Comparison of ENCODE assay signal across 23 cellular contexts in genomic region chr4:64360664-64361398, GRCh38. TPM values are rescaled to one million over a fixed set of nuclear protein-coding genes. Genes with fewer than 3 reads are reported as not detected.
"Had no signal": no experiment of that assay in that cellular context is flagged by ENCODE, and none has a peak within 500 bp of the region (broad histone marks: within the 10 kb centered on the region; RNA-seq: fewer than 3 reads in every experiment).

No MANE protein-coding gene starts in this region.

- FAIRE-seq: pancreas, TTC549 had no signal

- H3K4me1 ChIP-seq: body of pancreas, lower lobe of right lung, pancreas, SJSA1, stomach had no signal

- H3K27ac ChIP-seq: body of pancreas, gastrocnemius medialis, lower lobe of right lung, neutrophil, pancreas, SJSA1, stomach had no signal

- H3K9me3 ChIP-seq: body of pancreas, gastrocnemius medialis, lower lobe of right lung, neutrophil, pancreas, SJSA1 had no signal

- DNase-seq: activated CD4-positive, alpha-beta T cell treated with anti-CD3 and anti-CD28 coated beads for 48 hours; activated CD4-positive, CD25-positive, alpha-beta regulatory T cell; activated CD8-positive, alpha-beta T cell treated with anti-CD3 and anti-CD28 coated beads for 36 hours; activated naive CD4-positive, alpha-beta T cell treated with Interleukin-2 at 50 U/mL for 16 hours; activated naive CD8-positive, alpha-beta T cell treated with anti-CD3 and anti-CD28 coated beads, Interleukin-2, amount 10 ng/mL, durations not matched to agents 7 days and 5 days; activated T-cell treated with anti-CD3 and anti-CD28 coated beads, Interleukin-2, amount 50 U/mL, for 1 hour; amygdala; body of pancreas; cortex of kidney; effector CD4-positive, alpha-beta T cell; gastrocnemius medialis; lower lobe of right lung; natural killer cell; pancreas; stimulated activated CD4-positive, alpha-beta T cell treated with anti-CD3 and anti-CD28 coated beads, Interleukin-2, amount 100 ng/mL, for 24 hours; stomach; T-helper 17 cell had no signal

- H3K27me3 ChIP-seq: body of pancreas, gastrocnemius medialis, neutrophil, pancreas, SJSA1, stomach had no signal

- H3K4me3 ChIP-seq: body of pancreas, gastrocnemius medialis, lower lobe of right lung, pancreas, SJSA1, stomach had no signal

- ATAC-seq: activated CD8-positive, alpha-beta T cell treated with anti-CD3 and anti-CD28 coated beads for 36 hours; activated T-helper 17 cell treated with anti-CD3 and anti-CD28 coated beads, Interleukin-2, amount 50 U/mL, for 72 hours; body of pancreas; esophagus mucosa; natural killer cell; pancreas; T-helper 17 cell had no signal

- H3K36me3 ChIP-seq: gastrocnemius medialis, lower lobe of right lung, neutrophil, pancreas, SJSA1, stomach had no signal

RNA-seq across cellular contexts. Expression of gene TECRL, which starts 48.4 kb away (rescaled TPM):
- total RNA-seq: activated CD8-positive, alpha-beta T cell treated with anti-CD3 and anti-CD28 coated beads for 36 hours; activated naive CD8-positive, alpha-beta T cell treated with anti-CD3 and anti-CD28 coated beads, Interleukin-2, amount 10 ng/mL, durations not matched to agents 7 days and 5 days; activated T-helper 17 cell treated with anti-CD3 and anti-CD28 coated beads, Interleukin-2, amount 50 U/mL, for 72 hours; body of pancreas; esophagus mucosa; lower lobe of right lung; natural killer cell; SJSA1; T-helper 17 cell; temporal lobe had no signal
